In the genomic region with DNA sequence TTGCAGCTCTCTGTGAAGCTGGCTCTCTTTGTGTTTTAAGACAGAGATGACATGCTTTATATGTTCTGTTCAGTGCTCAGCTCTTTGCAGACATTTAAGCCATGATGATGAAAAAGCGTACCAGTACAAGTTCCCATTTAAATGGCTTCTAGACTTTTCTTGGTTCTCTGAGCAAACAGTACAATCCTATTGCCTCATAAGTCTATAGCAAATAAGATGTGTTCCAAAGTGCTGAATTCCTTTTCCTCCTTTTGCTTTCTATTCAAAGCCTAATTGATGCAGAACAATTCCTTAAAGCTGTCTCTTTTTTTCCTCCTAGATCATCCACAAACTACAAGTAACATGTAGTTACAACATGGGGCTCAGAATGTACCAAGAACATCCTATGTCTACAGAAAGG, we compare ENCODE assay signal across 20 cellular contexts.
"Had no signal": no experiment of that assay in that cellular context is flagged by ENCODE, and none has a peak within 500 bp of the region (broad histone marks: within the 10 kb centered on the region; RNA-seq: fewer than 3 reads in every experiment).

No MANE protein-coding gene starts in this region.

- H3K4me1 Mint-ChIP-seq: activated naive CD4-positive, alpha-beta T cell treated with anti-CD3 and anti-CD28 coated beads, Interleukin-2, amount 10 ng/mL, durations not matched to agents 7 days and 5 days; immature natural killer cell; T-cell had no signal

- H3K9me3 Mint-ChIP-seq: activated CD8-positive, alpha-beta T cell treated with anti-CD3 and anti-CD28 coated beads for 36 hours; activated naive CD4-positive, alpha-beta T cell treated with anti-CD3 and anti-CD28 coated beads, Interleukin-2, amount 10 ng/mL, durations not matched to agents 7 days and 5 days; activated T-cell treated with anti-CD3 and anti-CD28 coated beads, Interleukin-2, amount 50 U/mL, for 4 hours; immature natural killer cell; T-cell had no signal

- H3K27ac Mint-ChIP-seq: activated CD8-positive, alpha-beta T cell treated with anti-CD3 and anti-CD28 coated beads for 36 hours; activated naive CD4-positive, alpha-beta T cell treated with anti-CD3 and anti-CD28 coated beads, Interleukin-2, amount 10 ng/mL, durations not matched to agents 7 days and 5 days; immature natural killer cell; nephron progenitor cell; progenitor cell of endocrine pancreas; T-cell had no signal

- H3K27me3 Mint-ChIP-seq: progenitor cell of endocrine pancreas had no signal

- H3K4me3 Mint-ChIP-seq: activated CD8-positive, alpha-beta T cell treated with anti-CD3 and anti-CD28 coated beads for 36 hours; activated naive CD4-positive, alpha-beta T cell treated with anti-CD3 and anti-CD28 coated beads, Interleukin-2, amount 10 ng/mL, durations not matched to agents 7 days and 5 days; activated T-cell treated with anti-CD3 and anti-CD28 coated beads, Interleukin-2, amount 50 U/mL, for 4 hours; immature natural killer cell; nephron progenitor cell; T-cell had no signal

- H3K27ac ChIP-seq: breast epithelium, esophagus squamous epithelium, heart right ventricle, tibial nerve had no signal

- ATAC-seq: activated CD8-positive, alpha-beta T cell treated with anti-CD3 and anti-CD28 coated beads for 36 hours; activated T-cell treated with anti-CD3 and anti-CD28 coated beads, Interleukin-2, amount 50 U/mL, for 4 hours; heart right ventricle; right cardiac atrium; SK-N-SH treated with all-trans-retinoic acid at 6 μM for 48 hours; stimulated activated naive CD8-positive, alpha-beta T cell treated with anti-CD3 and anti-CD28 coated beads, Interleukin-15, Interleukin-2, amounts not matched to agents 100 U/mL and 50 U/mL, for 24 hours; T-cell had no signal

- H3K4me1 ChIP-seq: breast epithelium, esophagus squamous epithelium, heart right ventricle had no signal

- H3K36me3 Mint-ChIP-seq: activated naive CD4-positive, alpha-beta T cell treated with anti-CD3 and anti-CD28 coated beads, Interleukin-2, amount 10 ng/mL, durations not matched to agents 7 days and 5 days; immature natural killer cell; T-cell had no signal

- H3K4me3 ChIP-seq: breast epithelium, esophagus squamous epithelium, heart right ventricle, tibial nerve had no signal

- H3K27me3 ChIP-seq: breast epithelium, esophagus squamous epithelium, heart right ventricle, tibial nerve had no signal

- DNase-seq: activated CD4-positive, alpha-beta T cell treated with anti-CD3 and anti-CD28 coated beads for 48 hours; activated CD4-positive, CD25-positive, alpha-beta regulatory T cell; activated CD8-positive, alpha-beta T cell treated with anti-CD3 and anti-CD28 coated beads for 36 hours; activated naive CD4-positive, alpha-beta T cell treated with anti-CD3 and anti-CD28 coated beads, Interleukin-2, amount 10 ng/mL, durations not matched to agents 7 days and 5 days; activated T-cell treated with anti-CD3 and anti-CD28 coated beads, Interleukin-2, amount 50 U/mL, for 4 hours; aorta; cerebellar nuclear complex; effector CD4-positive, alpha-beta T cell; esophagus squamous epithelium; heart right ventricle; immature natural killer cell; nephron progenitor cell; right cardiac atrium; stimulated activated naive CD8-positive, alpha-beta T cell treated with anti-CD3 and anti-CD28 coated beads, Interleukin-15, Interleukin-2, amounts not matched to agents 100 U/mL and 50 U/mL, for 24 hours; substantia nigra; T-cell had no signal

- H3K9me3 ChIP-seq: breast epithelium, tibial nerve had no signal

- H3K36me3 ChIP-seq: breast epithelium, esophagus squamous epithelium, heart right ventricle, tibial nerve had no signal
